In the genomic region with DNA sequence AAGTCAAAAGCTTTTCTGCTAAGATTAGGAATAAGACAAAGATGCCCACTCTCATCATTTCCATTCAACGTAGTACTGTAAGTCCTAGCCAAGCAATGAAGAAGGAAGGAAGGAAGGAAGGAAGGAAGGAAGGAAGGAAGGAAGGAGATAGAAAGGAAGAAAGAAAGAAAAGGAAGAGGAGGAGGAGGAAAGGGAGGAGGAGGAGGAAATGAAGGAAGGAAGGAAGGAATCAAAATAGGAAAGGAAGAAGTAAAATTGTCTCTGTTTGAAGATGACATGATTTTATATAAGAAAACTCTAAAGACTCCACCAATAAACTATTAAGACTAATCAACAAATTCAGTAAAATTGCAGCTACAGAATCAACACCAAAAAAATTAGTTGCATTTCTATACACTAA, we compare ENCODE assay signal across 29 cellular contexts.
A peak's percentile ranks its signal among the peaks of the same experiment; 100 is the strongest.
DNase-seq lines count a peak whose midpoint lies in the region; ATAC-seq, FAIRE-seq and TF ChIP-seq lines count a peak whose summit lies in the region.
"Had no signal": no experiment of that assay in that cellular context is flagged by ENCODE, and none has a peak within 500 bp of the region (broad histone marks: within the 10 kb centered on the region; RNA-seq: fewer than 3 reads in every experiment).

No MANE protein-coding gene starts in this region.

- H3K27ac ChIP-seq in HepG2 (ENCODE audit: extremely low read length, insufficient read depth, low read length) (no peak overlapping the region), right lobe of liver (no peak overlapping the region)
- H3K27ac ChIP-seq: 22Rv1; A549; BLaER1; BLaER1 treated with 17β-estradiol and CSF1 and Interleukin-3, amounts not matched to agents 10 nM and 100 nM; C4-2B had no signal

- H3K4me2 ChIP-seq in HepG2 (ENCODE audit: low read depth, low read length): no peak overlapping the region
- H3K4me2 ChIP-seq: A549; BLaER1; BLaER1 treated with 17β-estradiol and CSF1 and Interleukin-3, amounts not matched to agents 10 nM and 100 nM had no signal

- DNase-seq in HepG2 (ENCODE audit: low spot score): no peak
- DNase-seq in right lobe of liver: no peak
- DNase-seq: 8988T; ACHN; AML-193; BE2C; C1 segment of cervical spinal cord; Caco-2; Calu3; CD4-positive, alpha-beta memory T cell; CD4-positive, alpha-beta T cell; CD4-positive, CD25-positive, alpha-beta regulatory T cell; CD8-positive, alpha-beta memory T cell; CD8-positive, alpha-beta T cell; COR-L47; DMS 273 treated with DMSO at 0.1 percent for 48 hours; DMS153; DMS53; DMS79; DMS79 treated with DMSO at 0.1 percent for 48 hours; DND-41; EL had no signal

- no peak for TF ChIP-seq EP300 in HepG2 (IDR thresholded peaks at IDR 0.05; ENCODE audit: low read depth in 2 of 2, low read length in 2 of 2)
- no peak for TF ChIP-seq EP300 in HepG2 (CRISPR knock-in tag; IDR thresholded peaks at IDR 0.05; ENCODE audit: borderline replicate concordance)

- H3K36me3 ChIP-seq in HepG2 (replicated peaks in 1 of 2; ENCODE audit: control insufficient read depth in 1 of 2, insufficient read depth in 2 of 2, low read length in 2 of 2) (no peaks in the 10 kb centered on the region), right lobe of liver (no peaks in the 10 kb centered on the region)
- H3K36me3 ChIP-seq: BE2C; BLaER1; BLaER1 treated with 17β-estradiol and CSF1 and Interleukin-3, amounts not matched to agents 10 nM and 100 nM had no signal

- H3K4me3 ChIP-seq in HepG2 (replicated peaks in 1 of 3; ENCODE audit: insufficient read depth in 1 of 3, low read depth in 2 of 3, low read length in 3 of 3) (no peak overlapping the region), right lobe of liver (no peak overlapping the region)
- H3K4me3 ChIP-seq: A549; BLaER1; BLaER1 treated with 17β-estradiol and CSF1 and Interleukin-3, amounts not matched to agents 10 nM and 100 nM had no signal

- H3K27me3 ChIP-seq in HepG2 (ENCODE audit: control insufficient read depth in 1 of 2, insufficient read depth in 2 of 2, low read length in 2 of 2) (0 out of 5 replicates have a peak, but pooled peaks cover 0 to 2% of the 10 kb centered on the region in 2 experiments), right lobe of liver (no peaks in the 10 kb centered on the region)
- H3K27me3 ChIP-seq: BLaER1; BLaER1 treated with 17β-estradiol and CSF1 and Interleukin-3, amounts not matched to agents 10 nM and 100 nM had no signal

- POLR2A ChIA-PET in HepG2 (lab: Yijun Ruan, JAX): no interaction called here

- BruUV-seq in HepG2 (replicated peaks; lab: Mats Ljungman, UMichigan): no TSS peak

- H4K20me1 ChIP-seq in HepG2 (ENCODE audit: insufficient read depth, low read length): no peaks in the 10 kb centered on the region
- H4K20me1 ChIP-seq: BLaER1; BLaER1 treated with 17β-estradiol and CSF1 and Interleukin-3, amounts not matched to agents 10 nM and 100 nM had no signal

- TF ChIP-seq POLR2A in HepG2 (IDR thresholded peaks at IDR 0.05; ENCODE audit: insufficient read depth in 1 of 2, low read depth in 2 of 2, low read length in 2 of 2) (no peak), right lobe of liver (IDR thresholded peaks at IDR 0.05) (no peak)

- 53% methylated on average over 1 of the region's 1 CpG for WGBS in HepG2 (ENCODE audit: low lambda C conversion rate)
- WGBS in right lobe of liver (ENCODE audit: insufficient coverage, low coverage, low lambda C conversion rate, missing lambda C conversion rate): 40% methylated on average over 1 of the region's 1 CpG

- intact Hi-C loops in HepG2 (cut with micrococcal nuclease; ENCODE audit: unreplicated experiment) (no loop called here), right lobe of liver (cut with DNase I) (no loop called here)

- H3K4me1 ChIP-seq in HepG2 (ENCODE audit: insufficient read depth, low read length): peaks cover 29% of the 10 kb centered on the region
- H3K4me1 ChIP-seq in right lobe of liver: no peaks in the 10 kb centered on the region
- H3K4me1 ChIP-seq: A549; BE2C; BLaER1; BLaER1 treated with 17β-estradiol and CSF1 and Interleukin-3, amounts not matched to agents 10 nM and 100 nM had no signal

- no peak for FAIRE-seq in HepG2 (lab: Jason Lieb, UNC)
- FAIRE-seq: A204.1, A549, D721Med had no signal

- TF ChIP-seq CTCF in HepG2 (CRISPR knock-in tag; IDR thresholded peaks at IDR 0.05) (no peak), right lobe of liver (IDR thresholded peaks at IDR 0.05) (no peak)

- no peak overlapping the region for H3K9ac ChIP-seq in HepG2 (ENCODE audit: insufficient read depth, low read depth, low read length)
- H3K9ac ChIP-seq: BLaER1; BLaER1 treated with 17β-estradiol and CSF1 and Interleukin-3, amounts not matched to agents 10 nM and 100 nM had no signal

- H3K79me2 ChIP-seq in HepG2 (ENCODE audit: insufficient read depth, low read length): no peaks in the 10 kb centered on the region

- no peak for TF ChIP-seq RAD21 in HepG2 (CRISPR knock-in tag; IDR thresholded peaks at IDR 0.05)

- no peak for ATAC-seq in HepG2
- ATAC-seq in right lobe of liver: no peak
- ATAC-seq: A549; CD8-positive, alpha-beta T cell had no signal

- no peak overlapping the region for H2AFZ ChIP-seq in HepG2 (ENCODE audit: low read length)

- in situ Hi-C loops in HepG2 (cut with HindIII; ENCODE audit: extremely low pct_ligation_motif_present, low pct_unique_long_range_greater_than_20kb): no loop called here

- peaks cover 11% of the 10 kb centered on the region for H3K9me3 ChIP-seq in HepG2 (ENCODE audit: low read length)
- no peaks in the 10 kb centered on the region for H3K9me3 ChIP-seq in right lobe of liver
- H3K9me3 ChIP-seq: BE2C had no signal

- CTCF ChIA-PET in HepG2 (lab: Yijun Ruan, JAX; ENCODE audit: low intra/inter-chr PET ratio, low total read pairs): no interaction called here

TF ChIP-seq in HepG2, 621 proteins besides CTCF, POLR2A, EP300 and RAD21 (continues in another document):
- TF ChIP-seq, protein P1, sequence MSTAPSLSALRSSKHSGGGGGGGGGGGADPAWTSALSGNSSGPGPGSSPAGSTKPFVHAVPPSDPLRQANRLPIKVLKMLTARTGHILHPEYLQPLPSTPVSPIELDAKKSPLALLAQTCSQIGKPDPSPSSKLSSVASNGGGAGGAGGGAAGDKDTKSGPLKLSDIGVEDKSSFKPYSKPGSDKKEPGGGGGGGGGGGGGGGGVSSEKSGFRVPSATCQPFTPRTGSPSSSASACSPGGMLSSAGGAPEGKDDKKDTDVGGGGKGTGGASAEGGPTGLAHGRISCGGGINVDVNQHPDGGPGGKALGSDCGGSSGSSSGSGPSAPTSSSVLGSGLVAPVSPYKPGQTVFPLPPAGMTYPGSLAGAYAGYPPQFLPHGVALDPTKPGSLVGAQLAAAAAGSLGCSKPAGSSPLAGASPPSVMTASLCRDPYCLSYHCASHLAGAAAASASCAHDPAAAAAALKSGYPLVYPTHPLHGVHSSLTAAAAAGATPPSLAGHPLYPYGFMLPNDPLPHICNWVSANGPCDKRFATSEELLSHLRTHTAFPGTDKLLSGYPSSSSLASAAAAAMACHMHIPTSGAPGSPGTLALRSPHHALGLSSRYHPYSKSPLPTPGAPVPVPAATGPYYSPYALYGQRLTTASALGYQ (CRISPR knock-in tag; IDR thresholded peaks at IDR 0.05): no peak
- TF ChIP-seq SRSF9 (IDR thresholded peaks at IDR 0.05; ENCODE audit: borderline replicate concordance, insufficient read depth, low read depth, low read length, poor library complexity, severe bottlenecking) (no peak), ZNF572 (CRISPR knock-in tag; IDR thresholded peaks at IDR 0.05) (no peak), ZNF562 (CRISPR knock-in tag; IDR thresholded peaks at IDR 0.05; ENCODE audit: borderline replicate concordance) (no peak), TCF7L2 (IDR thresholded peaks at IDR 0.05; ENCODE audit: low read depth, low read length) (no peak), ATF7 (IDR thresholded peaks at IDR 0.05) (peak; percentile 29; the same call in 1 of the 2 replicates), ATF7 (CRISPR knock-in tag; IDR thresholded peaks at IDR 0.05) (no peak), SRY (CRISPR knock-in tag; IDR thresholded peaks at IDR 0.05) (no peak), NONO (IDR thresholded peaks at IDR 0.05) (0 out of 2 replicates have a peak, but pooled peaks have one; percentile 53), NONO (CRISPR knock-in tag; conservative IDR thresholded peaks at IDR 0.05) (no peak), TP53 (CRISPR knock-in tag; conservative IDR thresholded peaks at IDR 0.05) (no peak), PLRG1 (conservative IDR thresholded peaks at IDR 0.05) (0 out of 2 replicates have a peak, but pooled peaks have one; percentile 90), ZNF510 (CRISPR knock-in tag; IDR thresholded peaks at IDR 0.05; ENCODE audit: low read depth) (no peak), RBM22 (optimal IDR thresholded peaks at IDR 0.05; ENCODE audit: low read length) (no peak), ZNF792 (CRISPR knock-in tag; IDR thresholded peaks at IDR 0.05) (no peak), SYNCRIP (IDR thresholded peaks at IDR 0.05; ENCODE audit: insufficient read depth, low read depth, low read length) (no peak), ZNF136 (CRISPR knock-in tag; IDR thresholded peaks at IDR 0.05; ENCODE audit: low read depth) (no peak), ZNF660 (CRISPR knock-in tag; IDR thresholded peaks at IDR 0.05; ENCODE audit: borderline replicate concordance, low read depth) (no peak), ZNF878 (CRISPR knock-in tag; IDR thresholded peaks at IDR 0.05) (no peak), GPN1 (CRISPR knock-in tag; IDR thresholded peaks at IDR 0.05; ENCODE audit: borderline replicate concordance) (no peak)
- TF ChIP-seq, protein P2, sequence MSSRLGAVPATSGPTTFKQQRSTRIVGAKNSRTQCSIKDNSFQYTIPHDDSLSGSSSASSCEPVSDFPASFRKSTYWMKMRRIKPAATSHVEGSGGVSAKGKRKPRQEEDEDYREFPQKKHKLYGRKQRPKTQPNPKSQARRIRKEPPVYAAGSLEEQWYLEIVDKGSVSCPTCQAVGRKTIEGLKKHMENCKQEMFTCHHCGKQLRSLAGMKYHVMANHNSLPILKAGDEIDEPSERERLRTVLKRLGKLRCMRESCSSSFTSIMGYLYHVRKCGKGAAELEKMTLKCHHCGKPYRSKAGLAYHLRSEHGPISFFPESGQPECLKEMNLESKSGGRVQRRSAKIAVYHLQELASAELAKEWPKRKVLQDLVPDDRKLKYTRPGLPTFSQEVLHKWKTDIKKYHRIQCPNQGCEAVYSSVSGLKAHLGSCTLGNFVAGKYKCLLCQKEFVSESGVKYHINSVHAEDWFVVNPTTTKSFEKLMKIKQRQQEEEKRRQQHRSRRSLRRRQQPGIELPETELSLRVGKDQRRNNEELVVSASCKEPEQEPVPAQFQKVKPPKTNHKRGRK (CRISPR knock-in tag; IDR thresholded peaks at IDR 0.05): peak; percentile 76; the same call in 1 of the 2 replicates
